In genomic region chr11:134519788-134520187, GRCh38 we compare ENCODE assay signal across 1 cellular context.
TF ChIP-seq lines count a peak whose summit lies in the region.

No MANE protein-coding gene starts in this region.

TF ChIP-seq in WTC11, 78 proteins besides CTCF, POLR2A, EP300 and RAD21 (continued from another document):
- TF ChIP-seq ZNF512 (CRISPR knock-in tag; IDR thresholded peaks at IDR 0.05; ENCODE audit: borderline replicate concordance) = no peak
- TF ChIP-seq ATF6 (CRISPR knock-in tag; IDR thresholded peaks at IDR 0.05) = no peak
- TF ChIP-seq MYBL2 (CRISPR knock-in tag; IDR thresholded peaks at IDR 0.05) = no peak
- TF ChIP-seq ZBTB43 (CRISPR knock-in tag; IDR thresholded peaks at IDR 0.05) = no peak
- no peak for TF ChIP-seq JAZF1 (CRISPR knock-in tag; IDR thresholded peaks at IDR 0.05)
- no peak for TF ChIP-seq PRDM15 (CRISPR knock-in tag; IDR thresholded peaks at IDR 0.05)
- no peak for TF ChIP-seq SOX15 (CRISPR knock-in tag; IDR thresholded peaks at IDR 0.05)
